Comparison of ENCODE assay signal across 1 cellular context in genomic region chr16:50547340-50547865, GRCh38.
TF ChIP-seq lines count a peak whose summit lies in the region.

No MANE protein-coding gene starts in this region.

TF ChIP-seq in HepG2, 621 proteins besides CTCF, POLR2A, EP300 and RAD21 (continued from another document and continues in another):
- TF ChIP-seq AKNA (CRISPR knock-in tag; IDR thresholded peaks at IDR 0.05; ENCODE audit: borderline replicate concordance) (no peak), POLR2G (IDR thresholded peaks at IDR 0.05; ENCODE audit: low read depth, low read length) (peak; percentile 85), THAP9 (CRISPR knock-in tag; IDR thresholded peaks at IDR 0.05; ENCODE audit: borderline replicate concordance) (peak; percentile 38; the same call in 1 of the 2 replicates), SALL2 (CRISPR knock-in tag; IDR thresholded peaks at IDR 0.05) (peak; percentile 74; the same call in 1 of the 2 replicates), NCOA1 (CRISPR knock-in tag; IDR thresholded peaks at IDR 0.05) (no peak), HNF4A (CRISPR knock-in tag; IDR thresholded peaks at IDR 0.05) (peak; percentile 78), KLF6 (CRISPR knock-in tag; IDR thresholded peaks at IDR 0.05) (0 out of 2 replicates have a peak, but pooled peaks have one; percentile 19), ZNF207 (IDR thresholded peaks at IDR 0.05; ENCODE audit: borderline replicate concordance) (no peak), ZSCAN21 (CRISPR knock-in tag; IDR thresholded peaks at IDR 0.05; ENCODE audit: borderline replicate concordance) (peak; percentile 71; the same call in 1 of the 2 replicates), ZNF747 (CRISPR knock-in tag; IDR thresholded peaks at IDR 0.05; ENCODE audit: borderline replicate concordance) (no peak), LBX2 (CRISPR knock-in tag; IDR thresholded peaks at IDR 0.05; ENCODE audit: borderline replicate concordance) (no peak), PLRG1 (conservative IDR thresholded peaks at IDR 0.05) (no peak), ZNF576 (CRISPR knock-in tag; IDR thresholded peaks at IDR 0.05) (no peak), ZSCAN29 (CRISPR knock-in tag; conservative IDR thresholded peaks at IDR 0.05) (0 out of 2 replicates have a peak, but pooled peaks have one; percentile 29), ZNF781 (CRISPR knock-in tag; IDR thresholded peaks at IDR 0.05; ENCODE audit: borderline replicate concordance, not compliant biosample characterization) (no peak), ATF3 (CRISPR knock-in tag; IDR thresholded peaks at IDR 0.05) (0 out of 2 replicates have a peak, but pooled peaks have one; percentile 19), ZBTB25 (CRISPR knock-in tag; IDR thresholded peaks at IDR 0.05) (peak; percentile 80; the same call in 1 of the 2 replicates), MED1 (CRISPR knock-in tag; IDR thresholded peaks at IDR 0.05) (peak; percentile 90), GZF1 (CRISPR knock-in tag; IDR thresholded peaks at IDR 0.05) (no peak; the same call in 1 of the 2 replicates), GTF2F1 (IDR thresholded peaks at IDR 0.05; ENCODE audit: low read length) (no peak), PRDM15 (CRISPR knock-in tag; IDR thresholded peaks at IDR 0.05) (peak; percentile 15; the same call in 1 of the 2 replicates), RBAK (CRISPR knock-in tag; IDR thresholded peaks at IDR 0.05) (no peak), YEATS4 (CRISPR knock-in tag; IDR thresholded peaks at IDR 0.05; ENCODE audit: borderline replicate concordance) (no peak; the same call in 1 of the 2 replicates), SKIL (CRISPR knock-in tag; IDR thresholded peaks at IDR 0.05; ENCODE audit: borderline replicate concordance) (peak; percentile 99), ZNF326 (CRISPR knock-in tag; IDR thresholded peaks at IDR 0.05; ENCODE audit: borderline replicate concordance) (no peak), NR1H2 (CRISPR knock-in tag; IDR thresholded peaks at IDR 0.05; ENCODE audit: borderline replicate concordance, low read depth) (peak; percentile 63; the same call in 1 of the 2 replicates), ARID3A (IDR thresholded peaks at IDR 0.05; ENCODE audit: low read depth, low read length) (no peak), ZFAT (CRISPR knock-in tag; conservative IDR thresholded peaks at IDR 0.05) (no peak), ZFP90 (CRISPR knock-in tag; IDR thresholded peaks at IDR 0.05; ENCODE audit: borderline replicate concordance) (0 out of 2 replicates have a peak, but pooled peaks have one; percentile 75), IRX3 (CRISPR knock-in tag; IDR thresholded peaks at IDR 0.05; ENCODE audit: borderline replicate concordance, low read depth) (no peak), TOPORS (CRISPR knock-in tag; IDR thresholded peaks at IDR 0.05) (0 out of 2 replicates have a peak, but pooled peaks have one; percentile 42), ZNF225 (CRISPR knock-in tag; IDR thresholded peaks at IDR 0.05) (no peak), KMT2A (CRISPR knock-in tag; IDR thresholded peaks at IDR 0.05) (no peak; the same call in 1 of the 2 replicates), ZKSCAN1 (IDR thresholded peaks at IDR 0.05; ENCODE audit: low read length) (peak; percentile 60), ZBTB10 (CRISPR knock-in tag; IDR thresholded peaks at IDR 0.05; ENCODE audit: borderline replicate concordance) (peak; percentile 99), ZNF484 (CRISPR knock-in tag; IDR thresholded peaks at IDR 0.05; ENCODE audit: borderline replicate concordance, low read depth) (no peak), ATRX (CRISPR knock-in tag; IDR thresholded peaks at IDR 0.05; ENCODE audit: borderline replicate concordance) (no peak)
